ENCODE assay signal across 9 cellular contexts in the genomic region with DNA sequence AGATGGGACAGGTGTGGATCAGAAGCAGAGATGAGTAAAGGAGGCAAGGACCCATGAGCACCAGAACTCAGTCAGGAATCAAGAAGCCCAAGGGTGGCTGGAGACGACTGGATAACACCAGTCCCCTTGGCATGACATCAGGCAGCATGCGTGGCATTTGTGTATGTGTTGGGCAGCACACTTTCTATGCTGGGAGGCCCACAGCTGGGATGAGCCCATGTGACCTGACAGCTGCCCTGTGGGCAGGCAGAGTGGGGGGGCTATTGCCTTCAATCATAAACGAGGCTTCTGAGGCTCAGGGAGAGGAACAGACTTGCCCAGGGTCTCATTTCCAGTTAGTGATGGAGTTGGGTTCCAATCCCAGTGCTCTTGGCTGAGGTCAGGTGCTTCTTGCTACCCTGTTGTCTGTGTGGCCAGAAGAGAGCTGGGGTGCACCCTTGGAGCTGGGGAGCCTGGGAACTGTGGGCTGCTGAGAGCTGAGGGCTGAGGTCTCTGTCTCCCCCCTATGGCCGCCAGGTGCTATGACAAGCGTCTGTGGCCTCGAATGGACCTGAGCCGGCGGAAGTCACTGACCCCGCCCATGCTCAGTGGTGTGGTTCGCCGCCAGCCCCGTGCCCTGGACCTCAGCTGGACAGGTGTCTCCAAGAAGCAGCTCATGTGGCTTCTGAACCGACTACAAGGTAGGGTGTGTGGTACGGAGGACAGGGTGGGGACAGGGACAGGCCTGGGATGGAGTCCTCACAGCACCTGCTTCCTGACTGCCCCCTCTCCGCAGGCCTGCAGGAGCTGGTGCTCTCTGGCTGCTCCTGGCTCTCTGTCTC. TPM values are rescaled to one million over a fixed set of nuclear protein-coding genes. Genes with fewer than 3 reads are reported as not detected.
DNase-seq lines count a peak whose midpoint lies in the region; ATAC-seq and TF ChIP-seq lines count a peak whose summit lies in the region.
"Had no signal": no experiment of that assay in that cellular context is flagged by ENCODE, and none has a peak within 500 bp of the region (broad histone marks: within the 10 kb centered on the region; RNA-seq: fewer than 3 reads in every experiment).

No MANE protein-coding gene starts in this region.

- peaks cover 50% of the 10 kb centered on the region for H3K36me3 Mint-ChIP-seq in Calu3 (ENCODE audit: insufficient read depth, unreplicated experiment)
- H3K36me3 Mint-ChIP-seq in activated T-helper 2 cell treated with anti-CD3 and anti-CD28 coated beads, Interferon-gamma antibody, Interleukin-2, Interleukin-4, amounts not matched to agents 10 μg/mL and 5 μg/mL and 100 μg/mL, durations not matched to agents 14 hours and 24 hours and 36 hours (ENCODE audit: low read depth): peaks cover 46% of the 10 kb centered on the region

- CTCF ChIA-PET in Calu3 (lab: Charles Lee) (interaction anchor here (0.5 to 2.1 kb wide), 15 partner anchors 10 to 283 kb away, joined by 3 to 26 read pairs (median 4); partner anchors contain the start of gene SETD1A), PC-9 (lab: Charles Lee) (interaction anchor here (0.6 to 2.2 kb wide), 6 partner anchors 18 to 166 kb away, joined by 3 to 10 read pairs (median 4); partner anchors contain the start of gene FBXL19)

- no peak overlapping the region for H2AFZ ChIP-seq in PC-9
- H2AFZ ChIP-seq in osteoblast (ENCODE audit: low read length): no peak overlapping the region

- H3K4me1 Mint-ChIP-seq in Calu3 (ENCODE audit: low read depth, unreplicated experiment): peaks cover 16% of the 10 kb centered on the region
- H3K4me1 Mint-ChIP-seq in activated T-helper 2 cell treated with anti-CD3 and anti-CD28 coated beads, Interferon-gamma antibody, Interleukin-2, Interleukin-4, amounts not matched to agents 10 μg/mL and 5 μg/mL and 100 μg/mL, durations not matched to agents 14 hours and 24 hours and 36 hours (ENCODE audit: low read depth): peaks cover 23% of the 10 kb centered on the region

- ATAC-seq in GM19452 (IDR thresholded peaks at IDR 0.05; ENCODE audit: unreplicated experiment): peak; percentile 83
- ATAC-seq in foreskin keratinocyte: peak; percentile 75

- H3K4me3 ChIP-seq in PC-9: no peak overlapping the region
- H3K4me3 ChIP-seq in osteoblast (ENCODE audit: insufficient read depth, low read length): no peak overlapping the region

- peak; percentile 88 for DNase-seq in Calu3
- DNase-seq in HK-2 (ENCODE audit: unreplicated experiment): peak; percentile 68
- DNase-seq in PC-9: peak; percentile 63 to 87
- DNase-seq in activated T-helper 2 cell treated with anti-CD3 and anti-CD28 coated beads, Interferon-gamma antibody, Interleukin-2, Interleukin-4, amounts not matched to agents 10 μg/mL and 5 μg/mL and 100 μg/mL, durations not matched to agents 14 hours and 24 hours and 36 hours (ENCODE audit: low spot score): peak; percentile 70
- peak in 1 of 2 donors; percentile 44 for DNase-seq in foreskin keratinocyte
- peak; percentile 97 for DNase-seq in osteoblast (ENCODE audit: insufficient read length, low spot score, missing footprints)
- DNase-seq in 8988T: no peak

- H3K27ac ChIP-seq in PC-9 (no peak overlapping the region), foreskin keratinocyte (no peak overlapping the region), osteoblast (ENCODE audit: low read depth, low read length) (peak overlapping the region; percentile 0)

- H4K20me1 ChIP-seq in PC-9 (ENCODE audit: insufficient read depth) (peaks cover 25% of the 10 kb centered on the region), osteoblast (ENCODE audit: insufficient read depth, low read length) (peaks cover 14% of the 10 kb centered on the region)

- H3K79me2 ChIP-seq in PC-9 (ENCODE audit: low read depth): peaks cover 4% of the 10 kb centered on the region; the same call in 1 of the 2 replicates
- H3K79me2 ChIP-seq in osteoblast (ENCODE audit: insufficient read depth, low read length): peaks cover 17% of the 10 kb centered on the region

- H3K9me3 ChIP-seq in PC-9 (ENCODE audit: insufficient read depth, low read depth): no peaks in the 10 kb centered on the region
- H3K9me3 ChIP-seq in osteoblast (ENCODE audit: low read depth, low read length): no peaks in the 10 kb centered on the region

- POLR2A ChIA-PET in PC-9 (lab: Charles Lee; ENCODE audit: unreplicated experiment): interaction anchor here (0.5 to 0.7 kb wide), 7 partner anchors 10 to 522 kb away, joined by 3 to 10 read pairs (median 5); no protein-coding TSS in a partner anchor

- H3K27me3 ChIP-seq in PC-9 (ENCODE audit: insufficient read depth, low read depth) (no peaks in the 10 kb centered on the region), foreskin keratinocyte (no peaks in the 10 kb centered on the region), osteoblast (ENCODE audit: insufficient read depth, low read length) (no peaks in the 10 kb centered on the region)

- H3K27me3 Mint-ChIP-seq in Calu3 (ENCODE audit: unreplicated experiment): no peaks in the 10 kb centered on the region
- H3K27me3 Mint-ChIP-seq in activated T-helper 2 cell treated with anti-CD3 and anti-CD28 coated beads, Interferon-gamma antibody, Interleukin-2, Interleukin-4, amounts not matched to agents 10 μg/mL and 5 μg/mL and 100 μg/mL, durations not matched to agents 14 hours and 24 hours and 36 hours (ENCODE audit: low read depth): no peaks in the 10 kb centered on the region
- H3K27me3 Mint-ChIP-seq: activated naive CD8-positive, alpha-beta T cell had no signal

- peaks cover 69% of the 10 kb centered on the region for H3F3A ChIP-seq in PC-9 (ENCODE audit: insufficient read depth, low read depth)

- no peaks in the 10 kb centered on the region for H3K9me2 ChIP-seq in PC-9 (ENCODE audit: insufficient read depth)

- intact Hi-C loops in Calu3 (cut with micrococcal nuclease; ENCODE audit: unreplicated experiment): no loop called here
- intact Hi-C loops in PC-9 (cut with micrococcal nuclease; ENCODE audit: unreplicated experiment): loop anchor here (1.0 kb wide), 1 partner anchor 98 kb away; no protein-coding TSS in a partner anchor
- intact Hi-C loops in activated T-helper 2 cell treated with anti-CD3 and anti-CD28 coated beads, Interferon-gamma antibody, Interleukin-2, Interleukin-4, amounts not matched to agents 10 μg/mL and 5 μg/mL and 100 μg/mL, durations not matched to agents 14 hours and 24 hours and 36 hours (cut with micrococcal nuclease): loop anchor here (1.0 kb wide), 3 partner anchors 20 to 98 kb away; no protein-coding TSS in a partner anchor

- H3K4me3 Mint-ChIP-seq in Calu3 (ENCODE audit: low read depth, unreplicated experiment): no peak overlapping the region
- H3K4me3 Mint-ChIP-seq in activated T-helper 2 cell treated with anti-CD3 and anti-CD28 coated beads, Interferon-gamma antibody, Interleukin-2, Interleukin-4, amounts not matched to agents 10 μg/mL and 5 μg/mL and 100 μg/mL, durations not matched to agents 14 hours and 24 hours and 36 hours (ENCODE audit: low read depth): peak overlapping the region; percentile 60
- H3K4me3 Mint-ChIP-seq: activated naive CD8-positive, alpha-beta T cell had no signal

- H3K4me1 ChIP-seq in PC-9 (replicated peaks; ENCODE audit: insufficient read depth) (peaks cover 6% of the 10 kb centered on the region; the same call in 1 of the 2 replicates), foreskin keratinocyte (peaks cover 21% of the 10 kb centered on the region), osteoblast (ENCODE audit: insufficient read depth, low read length) (peaks cover 5% of the 10 kb centered on the region)

- H3K27ac Mint-ChIP-seq in Calu3 (ENCODE audit: unreplicated experiment): no peak overlapping the region
- H3K27ac Mint-ChIP-seq in activated T-helper 2 cell treated with anti-CD3 and anti-CD28 coated beads, Interferon-gamma antibody, Interleukin-2, Interleukin-4, amounts not matched to agents 10 μg/mL and 5 μg/mL and 100 μg/mL, durations not matched to agents 14 hours and 24 hours and 36 hours: peak overlapping the region; percentile 69
- H3K27ac Mint-ChIP-seq: activated naive CD8-positive, alpha-beta T cell had no signal

- TF ChIP-seq CTCF in Calu3 (IDR thresholded peaks at IDR 0.05; ENCODE audit: unreplicated experiment) (peak; percentile 93), PC-9 (conservative IDR thresholded peaks at IDR 0.05) (peak; percentile 98), foreskin keratinocyte (conservative IDR thresholded peaks at IDR 0.05) (peak; percentile 93), osteoblast (IDR thresholded peaks at IDR 0.05; ENCODE audit: extremely low read depth, low read depth, low read length) (peak; percentile 84)

- H3K9me3 Mint-ChIP-seq in Calu3 (ENCODE audit: low read depth, unreplicated experiment): no peaks in the 10 kb centered on the region
- no peaks in the 10 kb centered on the region for H3K9me3 Mint-ChIP-seq in activated T-helper 2 cell treated with anti-CD3 and anti-CD28 coated beads, Interferon-gamma antibody, Interleukin-2, Interleukin-4, amounts not matched to agents 10 μg/mL and 5 μg/mL and 100 μg/mL, durations not matched to agents 14 hours and 24 hours and 36 hours

- BruUV-seq in Calu3 (replicated peaks; lab: Mats Ljungman, UMichigan) (no TSS peak), PC-9 (replicated peaks; lab: Mats Ljungman, UMichigan) (no TSS peak)

- H3K36me3 ChIP-seq in PC-9 (ENCODE audit: low read depth) (peaks cover 17% of the 10 kb centered on the region; the same call in 1 of the 2 replicates), osteoblast (ENCODE audit: insufficient read depth, low read length) (peaks cover 27% of the 10 kb centered on the region)

- H3K4me2 ChIP-seq in PC-9 (peak overlapping the region; percentile 9; the same call in 1 of the 2 replicates), osteoblast (ENCODE audit: insufficient read depth, low read length) (no peak overlapping the region)

RNA-seq across cellular contexts. Expression of gene ORAI3, which starts 7.1 kb away (rescaled TPM):
- total RNA-seq in Calu3 (2022) (14.7 and 15.4 TPM in 2 replicates), PC-9 (2021) (40.7 and 43.5 TPM in 2 replicates), foreskin keratinocyte (8.4 and 9.0 TPM in 2 replicates), osteoblast (63.3 and 66.0 TPM in 2 replicates)
- total RNA-seq in activated T-helper 2 cell treated with anti-CD3 and anti-CD28 coated beads, Interferon-gamma antibody, Interleukin-2, Interleukin-4, amounts not matched to agents 10 μg/mL and 5 μg/mL and 100 μg/mL, durations not matched to agents 14 hours and 24 hours and 36 hours: 14.2 and 17.4 TPM in 2 replicates
- polyA plus RNA-seq in foreskin keratinocyte: 9.1 and 9.2 TPM in 2 replicates

RNA-seq across cellular contexts. Expression of gene SETD1A, which starts 15.7 kb away (rescaled TPM):
- total RNA-seq in Calu3 (2022) (28.8 and 30.5 TPM in 2 replicates), PC-9 (2021) (29.6 and 33.2 TPM in 2 replicates), foreskin keratinocyte (6.7 and 7.1 TPM in 2 replicates), osteoblast (2.2 and 2.9 TPM in 2 replicates)
- 28.9 TPM in 2 replicates for total RNA-seq in activated T-helper 2 cell treated with anti-CD3 and anti-CD28 coated beads, Interferon-gamma antibody, Interleukin-2, Interleukin-4, amounts not matched to agents 10 μg/mL and 5 μg/mL and 100 μg/mL, durations not matched to agents 14 hours and 24 hours and 36 hours
- 6.0 and 6.4 TPM in 2 replicates for polyA plus RNA-seq in foreskin keratinocyte

RNA-seq across cellular contexts. Expression of gene FBXL19, which starts 18.4 kb away (rescaled TPM):
- total RNA-seq in Calu3 (2022): 43.2 and 45.7 TPM in 2 replicates
- total RNA-seq in PC-9 (2021): 70.8 and 72.7 TPM in 2 replicates
- 34.4 and 34.6 TPM in 2 replicates for total RNA-seq in activated T-helper 2 cell treated with anti-CD3 and anti-CD28 coated beads, Interferon-gamma antibody, Interleukin-2, Interleukin-4, amounts not matched to agents 10 μg/mL and 5 μg/mL and 100 μg/mL, durations not matched to agents 14 hours and 24 hours and 36 hours
- total RNA-seq in foreskin keratinocyte: 32.2 and 33.0 TPM in 2 replicates
- polyA plus RNA-seq in foreskin keratinocyte: 21.8 and 23.3 TPM in 2 replicates
- 12.7 and 14.5 TPM in 2 replicates for total RNA-seq in osteoblast

RNA-seq across cellular contexts. Expression of gene HSD3B7, which starts 43.2 kb away (rescaled TPM):
- total RNA-seq in Calu3 (2022) (25.3 and 29.2 TPM in 2 replicates), PC-9 (2021) (34.8 and 44.2 TPM in 2 replicates), foreskin keratinocyte (3.0 and 3.1 TPM in 2 replicates), osteoblast (45.6 and 47.7 TPM in 2 replicates)
- 2.9 and 3.3 TPM in 2 replicates for total RNA-seq in activated T-helper 2 cell treated with anti-CD3 and anti-CD28 coated beads, Interferon-gamma antibody, Interleukin-2, Interleukin-4, amounts not matched to agents 10 μg/mL and 5 μg/mL and 100 μg/mL, durations not matched to agents 14 hours and 24 hours and 36 hours
- 2.9 and 3.0 TPM in 2 replicates for polyA plus RNA-seq in foreskin keratinocyte

RNA-seq across cellular contexts. Expression of gene CTF1, which starts 45.4 kb away (rescaled TPM):
- total RNA-seq in Calu3 (2022) (1.9 and 2.3 TPM in 2 replicates), PC-9 (2021) (11.6 and 17.0 TPM in 2 replicates), foreskin keratinocyte (0.95 and 1.6 TPM in 2 replicates), osteoblast (2.9 and 3.3 TPM in 2 replicates)
- total RNA-seq in activated T-helper 2 cell treated with anti-CD3 and anti-CD28 coated beads, Interferon-gamma antibody, Interleukin-2, Interleukin-4, amounts not matched to agents 10 μg/mL and 5 μg/mL and 100 μg/mL, durations not matched to agents 14 hours and 24 hours and 36 hours: 0.21 and 0.30 TPM in 2 replicates
- polyA plus RNA-seq in foreskin keratinocyte: 3.0 and 3.2 TPM in 2 replicates
